In genomic region chr1:209613351-209614150, GRCh38 we compare ENCODE assay signal across 1 cellular context.
TF ChIP-seq lines count a peak whose summit lies in the region.

No MANE protein-coding gene starts in this region.

TF ChIP-seq in HCT116, 20 proteins besides CTCF, POLR2A, EP300 and RAD21:
- no peak for TF ChIP-seq ELF1 (IDR thresholded peaks at IDR 0.05; ENCODE audit: borderline replicate concordance, low read depth)
- peak; percentile 0; the same call in 1 of the 2 replicates for TF ChIP-seq POLR2AphosphoS5 (IDR thresholded peaks at IDR 0.05; ENCODE audit: low read depth, low read length)
